17 cellular contexts compared by ENCODE assay signal in genomic region chr5:178149199-178149932, GRCh38. TPM values are rescaled to one million over a fixed set of nuclear protein-coding genes. Genes with fewer than 3 reads are reported as not detected.
DNase-seq lines count a peak whose midpoint lies in the region; ATAC-seq lines count a peak whose summit lies in the region.
"Had no signal": no experiment of that assay in that cellular context is flagged by ENCODE, and none has a peak within 500 bp of the region (broad histone marks: within the 10 kb centered on the region; RNA-seq: fewer than 3 reads in every experiment).

No MANE protein-coding gene starts in this region.

- no peak for DNase-seq in activated naive CD4-positive, alpha-beta T cell treated with Interleukin-2 at 50 U/mL for 16 hours
- DNase-seq in activated CD8-positive, alpha-beta T cell treated with anti-CD3 and anti-CD28 coated beads, Interleukin-2, amount 10 ng/mL, durations not matched to agents 7 days and 5 days = no peak
- DNase-seq in fibroblast of peridontal ligament (ENCODE audit: extremely low read depth) (peak; percentile 39), left colon (no peak), Kasumi-1 (lab: John Stamatoyannopoulos, UW) (no peak)
- DNase-seq in stimulated activated naive CD8-positive, alpha-beta T cell treated with anti-CD3 and anti-CD28 coated beads, Interleukin-15, amount 100 ng/mL, for 72 hours = peak; percentile 22 to 47
- DNase-seq: dermis blood vessel endothelial cell, erythroblast, heart right ventricle, NCI-H1436, NCI-H446, SHP77, small intestine, stomach had no signal

- peak overlapping the region; percentile 23 for H3K4me3 Mint-ChIP-seq in activated naive CD4-positive, alpha-beta T cell treated with anti-CD3 and anti-CD28 coated beads, Interleukin-2, amount 50 U/mL, for 24 hours
- no peak overlapping the region for H3K4me3 Mint-ChIP-seq in activated CD8-positive, alpha-beta T cell treated with anti-CD3 and anti-CD28 coated beads, Interleukin-2, amount 10 ng/mL, durations not matched to agents 7 days and 5 days
- H3K4me3 Mint-ChIP-seq in stimulated activated naive CD8-positive, alpha-beta T cell treated with anti-CD3 and anti-CD28 coated beads, Interleukin-15, amount 100 ng/mL, for 72 hours = peak overlapping the region; percentile 69 to 70
- H3K4me3 Mint-ChIP-seq: T-helper 1 cell treated with Interleukin-12 subunit alpha and Interleukin-12 subunit beta and Interleukin-4 antibody, amounts not matched to agents 30 μg/mL and 1 μg/mL, for 36 hours had no signal

- H3K9me3 Mint-ChIP-seq in activated naive CD4-positive, alpha-beta T cell treated with anti-CD3 and anti-CD28 coated beads, Interleukin-2, amount 50 U/mL, for 24 hours = no peaks in the 10 kb centered on the region
- no peaks in the 10 kb centered on the region for H3K9me3 Mint-ChIP-seq in activated CD8-positive, alpha-beta T cell treated with anti-CD3 and anti-CD28 coated beads, Interleukin-2, amount 10 ng/mL, durations not matched to agents 7 days and 5 days (ENCODE audit: insufficient read depth)
- no peaks in the 10 kb centered on the region for H3K9me3 Mint-ChIP-seq in stimulated activated naive CD8-positive, alpha-beta T cell treated with anti-CD3 and anti-CD28 coated beads, Interleukin-15, amount 100 ng/mL, for 72 hours
- H3K9me3 Mint-ChIP-seq: T-helper 1 cell treated with Interleukin-12 subunit alpha and Interleukin-12 subunit beta and Interleukin-4 antibody, amounts not matched to agents 30 μg/mL and 1 μg/mL, for 36 hours had no signal

- POLR2A ChIA-PET in activated CD8-positive, alpha-beta T cell treated with anti-CD3 and anti-CD28 coated beads, Interleukin-2, amount 10 ng/mL, durations not matched to agents 7 days and 5 days (lab: Charles Lee) = interaction anchor here (1.1 to 1.2 kb wide), 2 partner anchors 74 kb away, joined by 3 to 7 read pairs; no protein-coding TSS in a partner anchor

- no peak overlapping the region for H3K27ac Mint-ChIP-seq in activated naive CD4-positive, alpha-beta T cell treated with anti-CD3 and anti-CD28 coated beads, Interleukin-2, amount 50 U/mL, for 24 hours
- H3K27ac Mint-ChIP-seq in activated CD8-positive, alpha-beta T cell treated with anti-CD3 and anti-CD28 coated beads, Interleukin-2, amount 10 ng/mL, durations not matched to agents 7 days and 5 days = peak overlapping the region; percentile 54
- peak overlapping the region; percentile 60 to 97 for H3K27ac Mint-ChIP-seq in stimulated activated naive CD8-positive, alpha-beta T cell treated with anti-CD3 and anti-CD28 coated beads, Interleukin-15, amount 100 ng/mL, for 72 hours

- no peak for ATAC-seq in activated CD8-positive, alpha-beta T cell treated with anti-CD3 and anti-CD28 coated beads, Interleukin-2, amount 10 ng/mL, durations not matched to agents 7 days and 5 days
- ATAC-seq in stimulated activated naive CD8-positive, alpha-beta T cell treated with anti-CD3 and anti-CD28 coated beads, Interleukin-15, amount 100 ng/mL, for 72 hours = peak; percentile 31
- ATAC-seq in HG03139 (IDR thresholded peaks at IDR 0.05; ENCODE audit: unreplicated experiment) (no peak), left colon (no peak)
- ATAC-seq: heart right ventricle had no signal

- H3K27me3 Mint-ChIP-seq in activated naive CD4-positive, alpha-beta T cell treated with anti-CD3 and anti-CD28 coated beads, Interleukin-2, amount 50 U/mL, for 24 hours = no peaks in the 10 kb centered on the region
- no peaks in the 10 kb centered on the region for H3K27me3 Mint-ChIP-seq in activated CD8-positive, alpha-beta T cell treated with anti-CD3 and anti-CD28 coated beads, Interleukin-2, amount 10 ng/mL, durations not matched to agents 7 days and 5 days (ENCODE audit: low read depth)
- H3K27me3 Mint-ChIP-seq in stimulated activated naive CD8-positive, alpha-beta T cell treated with anti-CD3 and anti-CD28 coated beads, Interleukin-15, amount 100 ng/mL, for 72 hours = no peaks in the 10 kb centered on the region

- H3K36me3 Mint-ChIP-seq in activated naive CD4-positive, alpha-beta T cell treated with anti-CD3 and anti-CD28 coated beads, Interleukin-2, amount 50 U/mL, for 24 hours = peaks cover 16% of the 10 kb centered on the region
- H3K36me3 Mint-ChIP-seq in activated CD8-positive, alpha-beta T cell treated with anti-CD3 and anti-CD28 coated beads, Interleukin-2, amount 10 ng/mL, durations not matched to agents 7 days and 5 days (ENCODE audit: low read depth) = peaks cover 36% of the 10 kb centered on the region

- CTCF ChIA-PET in activated CD8-positive, alpha-beta T cell treated with anti-CD3 and anti-CD28 coated beads, Interleukin-2, amount 10 ng/mL, durations not matched to agents 7 days and 5 days (lab: Charles Lee) = interaction anchor here (0.5 to 11.4 kb wide), 5 partner anchors 14 to 73 kb away, joined by 3 to 204 read pairs (median 4); no protein-coding TSS in a partner anchor

- intact Hi-C loops in left colon (cut with DNase I, micrococcal nuclease) = no loop called here

- H3K4me1 Mint-ChIP-seq in activated naive CD4-positive, alpha-beta T cell treated with anti-CD3 and anti-CD28 coated beads, Interleukin-2, amount 50 U/mL, for 24 hours = peaks cover 41% of the 10 kb centered on the region
- peaks cover 43% of the 10 kb centered on the region for H3K4me1 Mint-ChIP-seq in activated CD8-positive, alpha-beta T cell treated with anti-CD3 and anti-CD28 coated beads, Interleukin-2, amount 10 ng/mL, durations not matched to agents 7 days and 5 days (ENCODE audit: low read depth)
- peaks cover 83% of the 10 kb centered on the region for H3K4me1 Mint-ChIP-seq in stimulated activated naive CD8-positive, alpha-beta T cell treated with anti-CD3 and anti-CD28 coated beads, Interleukin-15, amount 100 ng/mL, for 72 hours

RNA-seq across cellular contexts. Expression of gene NHP2, which starts 4.3 kb away (rescaled TPM):
- 100 to 1,000 TPM; 176 to 184 TPM for total RNA-seq in activated CD8-positive, alpha-beta T cell treated with anti-CD3 and anti-CD28 coated beads, Interleukin-2, amount 10 ng/mL, durations not matched to agents 7 days and 5 days
- total RNA-seq in left colon = 10 to 100 TPM; 56.9 to 63.9 TPM

RNA-seq across cellular contexts. Expression of gene RMND5B, which starts 18.6 kb away (rescaled TPM):
- 1 to 10 TPM; 3.8 to 6.0 TPM for total RNA-seq in activated CD8-positive, alpha-beta T cell treated with anti-CD3 and anti-CD28 coated beads, Interleukin-2, amount 10 ng/mL, durations not matched to agents 7 days and 5 days
- total RNA-seq in left colon = 10 to 100 TPM; 39.1 to 40.6 TPM

RNA-seq across cellular contexts. Expression of gene N4BP3, which starts 36.0 kb away (rescaled TPM):
- total RNA-seq in activated CD8-positive, alpha-beta T cell treated with anti-CD3 and anti-CD28 coated beads, Interleukin-2, amount 10 ng/mL, durations not matched to agents 7 days and 5 days = 1 to 10 TPM; 5.9 to 6.1 TPM
- 1 to 10 TPM in 1 of 2 donors, under 1 TPM in 1; 0.95 to 2.3 TPM for total RNA-seq in left colon

RNA-seq across cellular contexts. Expression of gene GMCL2, which starts 37.8 kb away (rescaled TPM):
- total RNA-seq in activated CD8-positive, alpha-beta T cell treated with anti-CD3 and anti-CD28 coated beads, Interleukin-2, amount 10 ng/mL, durations not matched to agents 7 days and 5 days = not detected
- total RNA-seq in left colon = not detected
- total RNA-seq: dermis blood vessel endothelial cell, heart right ventricle, stomach had no signal

RNA-seq across cellular contexts. Expression of gene HNRNPAB, which starts 55.0 kb away (rescaled TPM):
- 100 to 1,000 TPM; 335 to 336 TPM for total RNA-seq in activated CD8-positive, alpha-beta T cell treated with anti-CD3 and anti-CD28 coated beads, Interleukin-2, amount 10 ng/mL, durations not matched to agents 7 days and 5 days
- total RNA-seq in left colon = 100 to 1,000 TPM; 274 to 281 TPM

Comparison
In these comparisons a context has a peak if more than half of its experiments do, and no peak if none do; other contexts are left out.
1. DNase-seq: peak in fibroblast of peridontal ligament (single experiment) and stimulated activated naive CD8-positive, alpha-beta T cell treated with anti-CD3 and anti-CD28 coated beads, Interleukin-15, amount 100 ng/mL, for 72 hours (2 of 2); none in activated naive CD4-positive, alpha-beta T cell treated with Interleukin-2 at 50 U/mL for 16 hours (single experiment), activated CD8-positive, alpha-beta T cell treated with anti-CD3 and anti-CD28 coated beads, Interleukin-2, amount 10 ng/mL, durations not matched to agents 7 days and 5 days (single experiment), left colon (0 of 2) and Kasumi-1 (0 of 2).
2. RNA of gene RMND5B, which starts 18.6 kb away (total RNA-seq): 39.1 to 40.6 TPM in left colon; 3.8 to 6.0 TPM in activated CD8-positive, alpha-beta T cell treated with anti-CD3 and anti-CD28 coated beads, Interleukin-2, amount 10 ng/mL, durations not matched to agents 7 days and 5 days; every median in the first group is over 4 times any median in the second.